ENCODE assay signal across 21 cellular contexts in the genomic region with DNA sequence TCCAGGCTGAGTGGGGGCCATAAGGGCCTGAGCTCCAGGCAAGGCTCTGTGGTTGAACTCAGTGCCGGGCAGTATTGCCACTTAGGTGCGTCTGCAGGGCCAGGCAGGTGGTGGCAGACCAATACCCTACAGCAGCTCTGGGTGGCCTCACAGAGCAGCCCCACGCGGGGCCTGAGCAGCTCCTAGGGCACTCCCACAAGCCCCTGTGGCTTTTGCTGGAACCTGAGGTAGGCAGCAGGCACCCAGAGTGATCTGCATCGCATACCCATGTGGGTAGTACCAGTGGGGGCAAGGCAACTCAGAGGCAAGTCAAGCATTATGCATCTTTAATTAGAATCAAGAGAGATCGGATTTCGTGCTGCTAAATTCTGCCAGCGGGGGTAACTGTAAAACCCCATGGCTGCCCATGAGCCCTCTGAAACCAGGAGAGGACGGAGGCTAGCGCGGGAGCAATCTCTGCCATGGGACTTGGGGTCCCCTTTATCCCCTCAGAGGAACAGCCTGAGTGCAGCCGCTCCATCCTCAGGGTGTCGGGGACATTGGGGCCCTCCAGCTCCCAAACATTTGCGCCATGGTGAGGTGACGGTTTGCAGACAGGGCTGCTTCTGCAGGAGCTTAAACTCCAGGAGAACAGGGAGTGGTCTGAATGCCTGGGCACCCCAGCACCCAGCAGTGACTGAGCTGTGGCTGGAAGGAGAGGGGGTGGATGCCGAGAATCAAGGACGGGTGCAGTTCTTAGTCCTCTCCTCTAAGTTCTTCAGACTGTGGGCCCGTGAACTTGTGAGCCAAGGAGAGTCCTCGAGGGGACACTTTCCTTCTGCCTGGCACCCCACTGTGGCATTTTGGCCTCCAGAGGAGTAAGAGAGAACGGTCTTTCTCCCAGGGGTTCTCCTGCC.
DNase-seq lines count a peak whose midpoint lies in the region; ATAC-seq and TF ChIP-seq lines count a peak whose summit lies in the region.
"Had no signal": no experiment of that assay in that cellular context is flagged by ENCODE, and none has a peak within 500 bp of the region (broad histone marks: within the 10 kb centered on the region; RNA-seq: fewer than 3 reads in every experiment).

No MANE protein-coding gene starts in this region.

- H3K27ac Mint-ChIP-seq in natural killer cell treated with Interleukin-12 subunit alpha and Interleukin-12 subunit beta and Interleukin-15 and Interleukin-18, amount 100 ng/mL, for 72 hours: no peak overlapping the region
- H3K27ac Mint-ChIP-seq: CD4-positive, CD25-positive, alpha-beta regulatory T cell had no signal

- H3K9me3 Mint-ChIP-seq in natural killer cell treated with Interleukin-12 subunit alpha and Interleukin-12 subunit beta and Interleukin-15 and Interleukin-18, amount 100 ng/mL, for 72 hours: no peaks in the 10 kb centered on the region

- no peaks in the 10 kb centered on the region for H3K4me1 ChIP-seq in upper lobe of right lung
- H3K4me1 ChIP-seq: HAP-1 had no signal

- H3K27me3 ChIP-seq in H7 (ENCODE audit: control insufficient read depth, insufficient read depth, low read length) (no peaks in the 10 kb centered on the region), upper lobe of right lung (peaks cover 5% of the 10 kb centered on the region)
- H3K27me3 ChIP-seq: MG63 had no signal

- intact Hi-C loops in upper lobe of right lung (cut with DNase I): no loop called here

- H3K36me3 ChIP-seq in H7 (replicated peaks; ENCODE audit: control insufficient read depth, insufficient read depth, low read length): no peaks in the 10 kb centered on the region
- H3K36me3 ChIP-seq in upper lobe of right lung: no peaks in the 10 kb centered on the region
- H3K36me3 ChIP-seq: HAP-1, MG63 had no signal

- no peaks in the 10 kb centered on the region for H3K36me3 Mint-ChIP-seq in natural killer cell treated with Interleukin-12 subunit alpha and Interleukin-12 subunit beta and Interleukin-15 and Interleukin-18, amount 100 ng/mL, for 72 hours
- H3K36me3 Mint-ChIP-seq: CD4-positive, CD25-positive, alpha-beta regulatory T cell had no signal

- H3K9me3 ChIP-seq in upper lobe of right lung: no peaks in the 10 kb centered on the region

- no peak overlapping the region for H3K4me3 Mint-ChIP-seq in natural killer cell treated with Interleukin-12 subunit alpha and Interleukin-12 subunit beta and Interleukin-15 and Interleukin-18, amount 100 ng/mL, for 72 hours
- H3K4me3 Mint-ChIP-seq: CD4-positive, CD25-positive, alpha-beta regulatory T cell had no signal

- no peak overlapping the region for H3K4me3 ChIP-seq in H7 (ENCODE audit: insufficient read depth, low read depth, low read length)
- no peak overlapping the region for H3K4me3 ChIP-seq in coronary artery
- no peak overlapping the region for H3K4me3 ChIP-seq in upper lobe of right lung
- H3K4me3 ChIP-seq: HAP-1, MG63, PC-9 had no signal

- H3K27ac ChIP-seq in coronary artery: no peak overlapping the region
- H3K27ac ChIP-seq in upper lobe of right lung: no peak overlapping the region
- H3K27ac ChIP-seq: PC-9, RWPE1 had no signal

- no peaks in the 10 kb centered on the region for H3K4me1 Mint-ChIP-seq in natural killer cell treated with Interleukin-12 subunit alpha and Interleukin-12 subunit beta and Interleukin-15 and Interleukin-18, amount 100 ng/mL, for 72 hours (ENCODE audit: low read depth in 2 of 2)
- H3K4me1 Mint-ChIP-seq: CD4-positive, CD25-positive, alpha-beta regulatory T cell had no signal

- peaks cover 20 to 31% of the 10 kb centered on the region in 2 donors for H3K27me3 Mint-ChIP-seq in natural killer cell treated with Interleukin-12 subunit alpha and Interleukin-12 subunit beta and Interleukin-15 and Interleukin-18, amount 100 ng/mL, for 72 hours

- TF ChIP-seq CTCF in coronary artery (IDR thresholded peaks at IDR 0.05): no peak
- TF ChIP-seq CTCF in upper lobe of right lung (IDR thresholded peaks at IDR 0.05): no peak
- no peak for TF ChIP-seq CTCF in GM20000 (IDR thresholded peaks at IDR 0.05; ENCODE audit: extremely low read depth, missing control alignments)

- ATAC-seq in natural killer cell treated with Interleukin-12 subunit alpha and Interleukin-12 subunit beta and Interleukin-15 and Interleukin-18, amount 100 ng/mL, for 72 hours: peak; percentile 31 to 66
- ATAC-seq in upper lobe of right lung (peak; percentile 26), HG03571 (IDR thresholded peaks at IDR 0.05; ENCODE audit: unreplicated experiment) (no peak), left lobe of liver (no peak)
- ATAC-seq: SK-N-SH treated with all-trans-retinoic acid at 6 μM for 48 hours had no signal

- peak; percentile 49 for DNase-seq in H7
- peak; percentile 61 for DNase-seq in coronary artery (ENCODE audit: low spot score)
- DNase-seq in natural killer cell treated with Interleukin-12 subunit alpha and Interleukin-12 subunit beta and Interleukin-15 and Interleukin-18, amount 100 ng/mL, for 72 hours (ENCODE audit: low spot score): no peak
- no peak for DNase-seq in upper lobe of right lung
- no peak for DNase-seq in GM20000 (ENCODE audit: low spot score)
- no peak for DNase-seq in left lobe of liver (ENCODE audit: low spot score)
- DNase-seq: CD4-positive, CD25-positive, alpha-beta regulatory T cell; DMS79 treated with DMSO at 0.1 percent for 48 hours; Kasumi-1; MG63; NCI-H1417; NCI-H1694 treated with DMSO at 0.1 percent for 48 hours; NCI-H2081 treated with DMSO at 0.1 percent for 48 hours; NCI-H446 treated with DMSO at 0.1 percent for 48 hours; NCI-H748 treated with DMSO at 0.1 percent for 48 hours; PC-9; SIG-M5 had no signal

Comparison
In these comparisons a context has a peak if more than half of its experiments do, and no peak if none do; other contexts are left out.
1. DNase-seq: peak in H7 (single experiment) and coronary artery (single experiment); none in natural killer cell treated with Interleukin-12 subunit alpha and Interleukin-12 subunit beta and Interleukin-15 and Interleukin-18, amount 100 ng/mL, for 72 hours (single experiment), upper lobe of right lung (single experiment), GM20000 (single experiment) and left lobe of liver (single experiment).
2. ATAC-seq: peak in natural killer cell treated with Interleukin-12 subunit alpha and Interleukin-12 subunit beta and Interleukin-15 and Interleukin-18, amount 100 ng/mL, for 72 hours (2 of 2) and upper lobe of right lung (single experiment); none in HG03571 (single experiment) and left lobe of liver (single experiment).